13 cellular contexts compared by ENCODE assay signal in genomic region chr12:113173081-113173698, GRCh38. TPM values are rescaled to one million over a fixed set of nuclear protein-coding genes. Genes with fewer than 3 reads are reported as not detected.
DNase-seq lines count a peak whose midpoint lies in the region; ATAC-seq and TF ChIP-seq lines count a peak whose summit lies in the region.
"Had no signal": no experiment of that assay in that cellular context is flagged by ENCODE, and none has a peak within 500 bp of the region (broad histone marks: within the 10 kb centered on the region; RNA-seq: fewer than 3 reads in every experiment).

No MANE protein-coding gene starts in this region.

- no peaks in the 10 kb centered on the region for H3K27me3 ChIP-seq in body of pancreas
- no peaks in the 10 kb centered on the region for H3K27me3 ChIP-seq in foreskin keratinocyte
- H3K27me3 ChIP-seq: gastroesophageal sphincter, ovary had no signal

- TF ChIP-seq POLR2A in body of pancreas (IDR thresholded peaks at IDR 0.05): no peak

- intact Hi-C loops in body of pancreas (cut with DNase I): loop anchor here (5.0 kb wide), 1 partner anchor 121 kb away; no protein-coding TSS in a partner anchor

- no peaks in the 10 kb centered on the region for H3K4me1 ChIP-seq in body of pancreas
- no peaks in the 10 kb centered on the region for H3K4me1 ChIP-seq in foreskin keratinocyte
- H3K4me1 ChIP-seq: gastroesophageal sphincter had no signal

- DNase-seq in NCI-H1417 (lab: John Stamatoyannopoulos, UW) (no peak), OCI-M2 (lab: John Stamatoyannopoulos, UW; ENCODE audit: unreplicated experiment) (no peak), body of pancreas (no peak), foreskin keratinocyte (no peak)
- DNase-seq: CD4-positive, alpha-beta memory T cell; mucosa of descending colon; ovary; small intestine had no signal

- TF ChIP-seq CTCF in body of pancreas (IDR thresholded peaks at IDR 0.05): no peak
- no peak for TF ChIP-seq CTCF in foreskin keratinocyte (conservative IDR thresholded peaks at IDR 0.05)

- ATAC-seq in GM19023 (IDR thresholded peaks at IDR 0.05; ENCODE audit: unreplicated experiment) (peak; percentile 73), GM21737 (IDR thresholded peaks at IDR 0.05; ENCODE audit: unreplicated experiment) (peak; percentile 60), HG03442 (IDR thresholded peaks at IDR 0.05; ENCODE audit: unreplicated experiment) (peak; percentile 49), body of pancreas (no peak), foreskin keratinocyte (no peak)
- ATAC-seq: gastroesophageal sphincter, mucosa of descending colon had no signal

- H3K27ac ChIP-seq in body of pancreas (no peak overlapping the region), foreskin keratinocyte (no peak overlapping the region)
- H3K27ac ChIP-seq: gastroesophageal sphincter, ovary had no signal

- H3K9me3 ChIP-seq in body of pancreas: no peaks in the 10 kb centered on the region
- H3K9me3 ChIP-seq: mucosa of descending colon had no signal

- H3K4me3 ChIP-seq in body of pancreas: no peak overlapping the region
- H3K4me3 ChIP-seq: gastroesophageal sphincter, mucosa of descending colon, ovary had no signal

- WGBS in body of pancreas, 2 donors: 90 to 91% methylated on average over 7 of the region's 7 CpGs

- H3K36me3 ChIP-seq in body of pancreas (replicated peaks in 1 of 2; ENCODE audit: insufficient read depth in 1 of 2, low read depth in 2 of 2): peaks cover 24 to 60% of the 10 kb centered on the region in 2 donors
- H3K36me3 ChIP-seq: ovary had no signal

RNA-seq across cellular contexts. Expression of gene DDX54, which starts 12.1 kb away (rescaled TPM):
- total RNA-seq in body of pancreas: 10 to 100 TPM; 52.7 TPM
- 64.7 and 66.8 TPM in 2 replicates for total RNA-seq in foreskin keratinocyte
- 95.1 and 95.8 TPM in 2 replicates for polyA plus RNA-seq in foreskin keratinocyte

RNA-seq across cellular contexts. Expression of gene RITA1, which starts 12.3 kb away (rescaled TPM):
- total RNA-seq in body of pancreas (10 to 100 TPM in 1 of 2 donors, 1 to 10 TPM in 1; 6.9 to 15.3 TPM), foreskin keratinocyte (24.3 and 27.0 TPM in 2 replicates)
- polyA plus RNA-seq in foreskin keratinocyte: 26.3 and 27.2 TPM in 2 replicates

RNA-seq across cellular contexts. Expression of gene CFAP73, which starts 23.7 kb away (rescaled TPM):
- total RNA-seq in body of pancreas (under 1 TPM in 1 of 2 donors, not detected in 1; 0.99 TPM), foreskin keratinocyte (not detected in 2 replicates)
- polyA plus RNA-seq in foreskin keratinocyte: not detected in 2 replicates
- total RNA-seq: bronchial epithelial cell; CD4-positive, alpha-beta memory T cell; gastroesophageal sphincter had no signal

RNA-seq across cellular contexts. Expression of gene RASAL1, which starts 37.6 kb away (rescaled TPM):
- total RNA-seq in body of pancreas (1 to 10 TPM in 1 of 2 donors, under 1 TPM in 1; 0.66 to 2.1 TPM), foreskin keratinocyte (0.07 TPM in 1 of 2 replicates, not detected in the other)
- polyA plus RNA-seq in foreskin keratinocyte: not detected in 2 replicates

RNA-seq across cellular contexts. Expression of gene TPCN1, which starts 48.1 kb away (rescaled TPM):
- total RNA-seq in body of pancreas (10 to 100 TPM; 45.1 to 78.4 TPM), foreskin keratinocyte (14.3 and 15.9 TPM in 2 replicates)
- polyA plus RNA-seq in foreskin keratinocyte: 8.9 and 10.5 TPM in 2 replicates

Comparison
In these comparisons a context has a peak if more than half of its experiments do, and no peak if none do; other contexts are left out.
1. ATAC-seq: peak in GM19023 (single experiment), GM21737 (single experiment) and HG03442 (single experiment); none in body of pancreas (single experiment) and foreskin keratinocyte (single experiment).